Comparison of ENCODE assay signal across 16 cellular contexts in genomic region chr20:23080521-23080920, GRCh38. TPM values are rescaled to one million over a fixed set of nuclear protein-coding genes. Genes with fewer than 3 reads are reported as not detected.
"Had no signal": no experiment of that assay in that cellular context is flagged by ENCODE, and none has a peak within 500 bp of the region (broad histone marks: within the 10 kb centered on the region; RNA-seq: fewer than 3 reads in every experiment).

No MANE protein-coding gene starts in this region.

- H3K4me1 ChIP-seq: breast epithelium, uterus had no signal

- H3K36me3 Mint-ChIP-seq: activated naive CD4-positive, alpha-beta T cell treated with anti-CD3 and anti-CD28 coated beads, Interleukin-2, amount 10 ng/mL, durations not matched to agents 7 days and 5 days; stimulated activated memory B cell treated with anti-CD40 and anti-IgM and Interleukin-4, amounts not matched to agents 10 μg/mL and 1 μg/mL and 100 μg/mL, for 72 hours had no signal

- H3K4me3 ChIP-seq: ascending aorta, breast epithelium, lung, tibial artery, uterus had no signal

- DNase-seq: activated CD4-positive, alpha-beta T cell treated with anti-CD3 and anti-CD28 coated beads, Interleukin-2, amount 50 U/mL, for 48 hours; activated naive CD4-positive, alpha-beta T cell treated with anti-CD3 and anti-CD28 coated beads, Interleukin-2, amount 10 ng/mL, durations not matched to agents 7 days and 5 days; stimulated activated CD4-positive, alpha-beta T cell treated with anti-CD3 and anti-CD28 coated beads, Interleukin-2, amount 100 ng/mL, for 48 hours; tibial artery; uterus; WERI-Rb-1 had no signal

- H3K36me3 ChIP-seq: ascending aorta, breast epithelium, uterus, WERI-Rb-1 had no signal

- H3K27ac ChIP-seq: ascending aorta, breast epithelium, tibial artery, uterus, WERI-Rb-1 had no signal

- H3K27me3 Mint-ChIP-seq: activated T-helper 17 cell treated with anti-CD3 and anti-CD28 coated beads, Interleukin-2, amount 50 U/mL, for 72 hours; stimulated activated memory B cell treated with anti-CD40 and anti-IgM and Interleukin-4, amounts not matched to agents 10 μg/mL and 1 μg/mL and 100 μg/mL, for 72 hours had no signal

- H3K9me3 Mint-ChIP-seq: activated naive CD4-positive, alpha-beta T cell treated with anti-CD3 and anti-CD28 coated beads, Interleukin-2, amount 10 ng/mL, durations not matched to agents 7 days and 5 days; activated T-helper 17 cell treated with anti-CD3 and anti-CD28 coated beads, Interleukin-2, amount 50 U/mL, for 72 hours; stimulated activated memory B cell treated with anti-CD40 and anti-IgM and Interleukin-4, amounts not matched to agents 10 μg/mL and 1 μg/mL and 100 μg/mL, for 72 hours had no signal

- H3K9me3 ChIP-seq: ascending aorta, breast epithelium, tibial artery, uterus had no signal

- H3K4me1 Mint-ChIP-seq: activated naive CD4-positive, alpha-beta T cell treated with anti-CD3 and anti-CD28 coated beads, Interleukin-2, amount 10 ng/mL, durations not matched to agents 7 days and 5 days; activated T-helper 17 cell treated with anti-CD3 and anti-CD28 coated beads, Interleukin-2, amount 50 U/mL, for 72 hours; stimulated activated memory B cell treated with anti-CD40 and anti-IgM and Interleukin-4, amounts not matched to agents 10 μg/mL and 1 μg/mL and 100 μg/mL, for 72 hours had no signal

- H3K4me3 Mint-ChIP-seq: activated naive CD4-positive, alpha-beta T cell treated with anti-CD3 and anti-CD28 coated beads, Interleukin-2, amount 10 ng/mL, durations not matched to agents 7 days and 5 days; activated T-helper 17 cell treated with anti-CD3 and anti-CD28 coated beads, Interleukin-2, amount 50 U/mL, for 72 hours; stimulated activated memory B cell treated with anti-CD40 and anti-IgM and Interleukin-4, amounts not matched to agents 10 μg/mL and 1 μg/mL and 100 μg/mL, for 72 hours had no signal

- ATAC-seq: activated T-helper 17 cell treated with anti-CD3 and anti-CD28 coated beads, Interleukin-2, amount 50 U/mL, for 72 hours; esophagus mucosa; stimulated activated memory B cell treated with anti-CD40 and anti-IgM and Interleukin-4, amounts not matched to agents 10 μg/mL and 1 μg/mL and 100 μg/mL, for 72 hours had no signal

- H3K27me3 ChIP-seq: ascending aorta, breast epithelium, tibial artery, uterus had no signal

- H3K27ac Mint-ChIP-seq: activated naive CD4-positive, alpha-beta T cell treated with anti-CD3 and anti-CD28 coated beads, Interleukin-2, amount 10 ng/mL, durations not matched to agents 7 days and 5 days; activated T-helper 17 cell treated with anti-CD3 and anti-CD28 coated beads, Interleukin-2, amount 50 U/mL, for 72 hours; stimulated activated memory B cell treated with anti-CD40 and anti-IgM and Interleukin-4, amounts not matched to agents 10 μg/mL and 1 μg/mL and 100 μg/mL, for 72 hours had no signal

RNA-seq across cellular contexts. Expression of gene THBD, which starts 31.0 kb away (rescaled TPM):
- total RNA-seq: T-helper 1 cell treated with Interleukin-12 subunit alpha and Interleukin-12 subunit beta and Interleukin-4 antibody, amounts not matched to agents 30 ng/mL and 1 ng/mL, for 36 hours had no signal

RNA-seq across cellular contexts. Expression of gene SSTR4, which starts 45.4 kb away (rescaled TPM):
- total RNA-seq: activated T-helper 17 cell treated with anti-CD3 and anti-CD28 coated beads, Interleukin-2, amount 50 U/mL, for 72 hours; ascending aorta; breast epithelium; esophagus mucosa; glomerular endothelial cell; lung; skeletal muscle tissue; subcutaneous adipose tissue; T-helper 1 cell treated with Interleukin-12 subunit alpha and Interleukin-12 subunit beta and Interleukin-4 antibody, amounts not matched to agents 30 ng/mL and 1 ng/mL, for 36 hours; uterus had no signal
